Comparison of ENCODE assay signal across 25 cellular contexts in genomic region chr4:142713282-142714030, GRCh38.
DNase-seq lines count a peak whose midpoint lies in the region; ATAC-seq and TF ChIP-seq lines count a peak whose summit lies in the region.
"Had no signal": no experiment of that assay in that cellular context is flagged by ENCODE, and none has a peak within 500 bp of the region (broad histone marks: within the 10 kb centered on the region; RNA-seq: fewer than 3 reads in every experiment).

No MANE protein-coding gene starts in this region.

- H3K4me3 Mint-ChIP-seq in activated naive CD4-positive, alpha-beta T cell treated with anti-CD3 and anti-CD28 coated beads, Interleukin-2, amount 50 U/mL, for 24 hours = peak overlapping the region; percentile 55
- peak overlapping the region; percentile 0 for H3K4me3 Mint-ChIP-seq in T-helper 17 cell
- peak overlapping the region; percentile 5 for H3K4me3 Mint-ChIP-seq in activated naive CD8-positive, alpha-beta T cell treated with anti-CD3 and anti-CD28 coated beads, Interleukin-2, amount 10 ng/mL, durations not matched to agents 7 days and 5 days
- H3K4me3 Mint-ChIP-seq: H9, mesothelial cell of epicardium, naive B cell had no signal

- H3K36me3 Mint-ChIP-seq in activated naive CD4-positive, alpha-beta T cell treated with anti-CD3 and anti-CD28 coated beads, Interleukin-2, amount 50 U/mL, for 24 hours = peaks cover 37% of the 10 kb centered on the region
- peaks cover 4% of the 10 kb centered on the region for H3K36me3 Mint-ChIP-seq in T-helper 17 cell (ENCODE audit: low read depth)
- peaks cover 29% of the 10 kb centered on the region for H3K36me3 Mint-ChIP-seq in activated naive CD8-positive, alpha-beta T cell treated with anti-CD3 and anti-CD28 coated beads, Interleukin-2, amount 10 ng/mL, durations not matched to agents 7 days and 5 days
- H3K36me3 Mint-ChIP-seq: naive B cell had no signal

- peaks cover 69% of the 10 kb centered on the region for H3K4me1 Mint-ChIP-seq in activated naive CD4-positive, alpha-beta T cell treated with anti-CD3 and anti-CD28 coated beads, Interleukin-2, amount 50 U/mL, for 24 hours
- H3K4me1 Mint-ChIP-seq in T-helper 17 cell = peaks cover 11% of the 10 kb centered on the region
- H3K4me1 Mint-ChIP-seq in activated naive CD8-positive, alpha-beta T cell treated with anti-CD3 and anti-CD28 coated beads, Interleukin-2, amount 10 ng/mL, durations not matched to agents 7 days and 5 days = peaks cover 29% of the 10 kb centered on the region
- H3K4me1 Mint-ChIP-seq: mesothelial cell of epicardium, naive B cell had no signal

- H3K36me3 ChIP-seq in tibial nerve = no peaks in the 10 kb centered on the region
- H3K36me3 ChIP-seq: thoracic aorta, uterus had no signal

- no peak for TF ChIP-seq CTCF in tibial nerve (IDR thresholded peaks at IDR 0.05)

- no peaks in the 10 kb centered on the region for H3K4me1 ChIP-seq in tibial nerve
- H3K4me1 ChIP-seq: uterus had no signal

- H3K27me3 ChIP-seq in tibial nerve = no peaks in the 10 kb centered on the region
- H3K27me3 ChIP-seq: uterus had no signal

- H3K27ac ChIP-seq in tibial nerve = no peak overlapping the region
- H3K27ac ChIP-seq: thoracic aorta, uterus had no signal

- POLR2A ChIA-PET in activated naive CD8-positive, alpha-beta T cell treated with anti-CD3 and anti-CD28 coated beads, Interleukin-2, amount 10 ng/mL, durations not matched to agents 7 days and 5 days (lab: Charles Lee) = interaction anchor here (1.7 kb wide), 1 partner anchor 7 kb away, joined by 4 read pairs; no protein-coding TSS in a partner anchor

- no peak for DNase-seq in activated naive CD4-positive, alpha-beta T cell treated with anti-CD3 and anti-CD28 coated beads, Interleukin-2, amount 50 U/mL, for 16 hours
- no peak for DNase-seq in T-helper 17 cell
- no peak for DNase-seq in activated naive CD8-positive, alpha-beta T cell treated with anti-CD3 and anti-CD28 coated beads, Interleukin-2, amount 10 ng/mL, durations not matched to agents 7 days and 5 days
- DNase-seq in tibial nerve (ENCODE audit: low spot score in 2 of 2) = no peak
- DNase-seq: activated effector memory CD4-positive, alpha-beta T cell treated with anti-CD3 and anti-CD28 coated beads, Interleukin-2, amount 50 U/mL, for 16 hours; anterior cingulate cortex; CD8-positive, alpha-beta memory T cell; DMS 273 treated with DMSO at 0.1 percent for 48 hours; glutamatergic neuron; H9; IMR-90; naive B cell; NCI-H1694 treated with DMSO at 0.1 percent for 48 hours; occipital lobe; OCI-M1; SK-N-SH; stimulated activated CD4-positive, alpha-beta T cell treated with anti-CD3 and anti-CD28 coated beads, Interleukin-15, amount 100 ng/mL, for 24 hours; stimulated activated naive CD4-positive, alpha-beta T cell; T-helper 9 cell; uterus had no signal

- no peaks in the 10 kb centered on the region for H3K9me3 ChIP-seq in T-helper 17 cell (ENCODE audit: control insufficient read depth, low read length, poor library complexity, severe bottlenecking)
- H3K9me3 ChIP-seq in tibial nerve = no peaks in the 10 kb centered on the region
- H3K9me3 ChIP-seq: SK-N-SH, thoracic aorta, uterus had no signal

- H3K9me3 Mint-ChIP-seq in activated naive CD4-positive, alpha-beta T cell treated with anti-CD3 and anti-CD28 coated beads, Interleukin-2, amount 50 U/mL, for 24 hours = peaks cover 37% of the 10 kb centered on the region
- peaks cover 13% of the 10 kb centered on the region for H3K9me3 Mint-ChIP-seq in activated naive CD8-positive, alpha-beta T cell treated with anti-CD3 and anti-CD28 coated beads, Interleukin-2, amount 10 ng/mL, durations not matched to agents 7 days and 5 days
- H3K9me3 Mint-ChIP-seq: H9 had no signal

- peak overlapping the region; percentile 94 for H3K27ac Mint-ChIP-seq in activated naive CD4-positive, alpha-beta T cell treated with anti-CD3 and anti-CD28 coated beads, Interleukin-2, amount 50 U/mL, for 24 hours
- peak overlapping the region; percentile 27 for H3K27ac Mint-ChIP-seq in T-helper 17 cell
- H3K27ac Mint-ChIP-seq in activated naive CD8-positive, alpha-beta T cell treated with anti-CD3 and anti-CD28 coated beads, Interleukin-2, amount 10 ng/mL, durations not matched to agents 7 days and 5 days = peak overlapping the region; percentile 47
- H3K27ac Mint-ChIP-seq: H9, mesothelial cell of epicardium, naive B cell had no signal

- TF ChIP-seq EP300 in tibial nerve (IDR thresholded peaks at IDR 0.05) = no peak

- H3K27me3 Mint-ChIP-seq in activated naive CD4-positive, alpha-beta T cell treated with anti-CD3 and anti-CD28 coated beads, Interleukin-2, amount 50 U/mL, for 24 hours = no peaks in the 10 kb centered on the region
- no peaks in the 10 kb centered on the region for H3K27me3 Mint-ChIP-seq in T-helper 17 cell
- H3K27me3 Mint-ChIP-seq in activated naive CD8-positive, alpha-beta T cell treated with anti-CD3 and anti-CD28 coated beads, Interleukin-2, amount 10 ng/mL, durations not matched to agents 7 days and 5 days = no peaks in the 10 kb centered on the region
- H3K27me3 Mint-ChIP-seq: naive B cell had no signal

- TF ChIP-seq POLR2A in tibial nerve (IDR thresholded peaks at IDR 0.05) = no peak

- no peak overlapping the region for H3K4me3 ChIP-seq in tibial nerve
- H3K4me3 ChIP-seq: thoracic aorta, uterus had no signal

- 95% methylated on average over 2 of the region's 2 CpGs for WGBS in tibial nerve, 2 donors

- ATAC-seq in T-helper 17 cell (no peak), HG02623 (IDR thresholded peaks at IDR 0.05; ENCODE audit: unreplicated experiment) (no peak), GM21360 (IDR thresholded peaks at IDR 0.05; ENCODE audit: unreplicated experiment) (no peak)
- ATAC-seq in activated naive CD8-positive, alpha-beta T cell treated with anti-CD3 and anti-CD28 coated beads, Interleukin-2, amount 10 ng/mL, durations not matched to agents 7 days and 5 days (ENCODE audit: low read depth) = no peak

Comparison
In these comparisons a context has a peak if more than half of its experiments do, and no peak if none do; other contexts are left out.
1. H3K27ac Mint-ChIP-seq: peak in every context shown above with its lines; median percentile 94 in activated naive CD4-positive, alpha-beta T cell treated with anti-CD3 and anti-CD28 coated beads, Interleukin-2, amount 50 U/mL, for 24 hours; 47 in activated naive CD8-positive, alpha-beta T cell treated with anti-CD3 and anti-CD28 coated beads, Interleukin-2, amount 10 ng/mL, durations not matched to agents 7 days and 5 days; 27 in T-helper 17 cell.
2. H3K4me3 Mint-ChIP-seq: peak in every context shown above with its lines; median percentile 55 in activated naive CD4-positive, alpha-beta T cell treated with anti-CD3 and anti-CD28 coated beads, Interleukin-2, amount 50 U/mL, for 24 hours; 5 in activated naive CD8-positive, alpha-beta T cell treated with anti-CD3 and anti-CD28 coated beads, Interleukin-2, amount 10 ng/mL, durations not matched to agents 7 days and 5 days; 0 in T-helper 17 cell.